In genomic region chr10:44933451-44933850, GRCh38 we compare ENCODE assay signal across 11 cellular contexts. TPM values are rescaled to one million over a fixed set of nuclear protein-coding genes. Genes with fewer than 3 reads are reported as not detected.
DNase-seq lines count a peak whose midpoint lies in the region; ATAC-seq and TF ChIP-seq lines count a peak whose summit lies in the region.
"Had no signal": no experiment of that assay in that cellular context is flagged by ENCODE, and none has a peak within 500 bp of the region (broad histone marks: within the 10 kb centered on the region; RNA-seq: fewer than 3 reads in every experiment).

No MANE protein-coding gene starts in this region.

- H2BK15ac ChIP-seq in neuronal stem cell (ENCODE audit: low read length), result peak overlapping the region; percentile 23

- no peak overlapping the region for H3K14ac ChIP-seq in neuronal stem cell (ENCODE audit: low read length)

- TF ChIP-seq CTCF in body of pancreas (IDR thresholded peaks at IDR 0.05) (no peak), stomach (IDR thresholded peaks at IDR 0.05) (no peak)

- H3K27ac ChIP-seq in body of pancreas, result peak overlapping the region in 3 of 4 donors; percentile 41 to 81 (median 81)
- H3K27ac ChIP-seq in neuronal stem cell (replicated peaks; ENCODE audit: low read length), result no peak overlapping the region
- H3K27ac ChIP-seq in stomach, result no peak overlapping the region

- DNase-seq in cardiac septum (ENCODE audit: low spot score) (peak; percentile 68), Right ventricle myocardium inferior (ENCODE audit: missing footprints) (no peak), body of pancreas (no peak), neuronal stem cell (ENCODE audit: low spot score) (no peak), ureter (ENCODE audit: low spot score) (peak; percentile 32), stomach (no peak), AG08395 (ENCODE audit: low spot score) (no peak), SHP77 treated with DMSO at 0.1 percent for 48 hours (lab: John Stamatoyannopoulos, UW) (no peak)
- DNase-seq: NCI-H2227 treated with DMSO at 0.1 percent for 48 hours had no signal

- 85 to 100% methylated on average over 1 to 4 of the region's 4 CpGs for WGBS in body of pancreas, 2 donors
- WGBS in neuronal stem cell (ENCODE audit: extremely low coverage in 2 of 2, insufficient read length in 2 of 2, insufficient replicate concordance in 1 of 2), 2 donors, result no CpG with 5 or more reads among the region's 4 CpGs
- WGBS in stomach, 5 donors, result 84 to 90% (median 86%) methylated on average over 3 to 4 of the region's 4 CpGs

- H3K27me3 ChIP-seq in body of pancreas (no peaks in the 10 kb centered on the region), neuronal stem cell (ENCODE audit: control insufficient read depth in 3 of 3, insufficient read depth in 3 of 3, low read depth in 1 of 3, low read length in 3 of 3) (peaks cover 0 to 5% (median 0%) of the 10 kb centered on the region in 3 experiments), stomach (no peaks in the 10 kb centered on the region)

- ATAC-seq in Right ventricle myocardium inferior, result no peak
- ATAC-seq in body of pancreas, result no peak

- no peak overlapping the region for H2BK12ac ChIP-seq in neuronal stem cell (ENCODE audit: low read length)

- H3K9me3 ChIP-seq in body of pancreas, result no peaks in the 10 kb centered on the region
- no peaks in the 10 kb centered on the region for H3K9me3 ChIP-seq in neuronal stem cell (replicated peaks in 1 of 2; ENCODE audit: control insufficient read depth in 2 of 2, insufficient read depth in 1 of 2, low read depth in 1 of 2, low read length in 2 of 2)
- no peaks in the 10 kb centered on the region for H3K9me3 ChIP-seq in stomach
- H3K9me3 ChIP-seq: Caco-2 had no signal

- H3K36me3 ChIP-seq in body of pancreas (replicated peaks in 1 of 2; ENCODE audit: insufficient read depth in 1 of 2, low read depth in 2 of 2) (no peaks in the 10 kb centered on the region), neuronal stem cell (replicated peaks in 1 of 2; ENCODE audit: control insufficient read depth in 2 of 2, insufficient read depth in 2 of 2, low read length in 2 of 2) (no peaks in the 10 kb centered on the region), stomach (no peaks in the 10 kb centered on the region)

- peak overlapping the region; percentile 36 for H2AK5ac ChIP-seq in neuronal stem cell (ENCODE audit: low read depth, low read length)

- no peak overlapping the region for H3K4me2 ChIP-seq in neuronal stem cell (ENCODE audit: insufficient read depth, low read length, poor library complexity, severe bottlenecking)

- H3K9ac ChIP-seq in neuronal stem cell (ENCODE audit: low read depth, low read length, poor library complexity), result no peak overlapping the region

- H3K79me1 ChIP-seq in neuronal stem cell (ENCODE audit: low read depth, low read length), result no peaks in the 10 kb centered on the region

- TF ChIP-seq EP300 in stomach (IDR thresholded peaks at IDR 0.05), result no peak

- H2AFZ ChIP-seq in neuronal stem cell (ENCODE audit: low read length), result no peak overlapping the region

- no peak overlapping the region for H4K8ac ChIP-seq in neuronal stem cell (ENCODE audit: low read depth, low read length)

- H2BK120ac ChIP-seq in neuronal stem cell (ENCODE audit: low read depth, low read length), result no peak overlapping the region

- intact Hi-C loops in cardiac septum (cut with DNase I), result loop anchor here (5.0 kb wide), 1 partner anchor 59 kb away; no protein-coding TSS in a partner anchor
- intact Hi-C loops in Right ventricle myocardium inferior (cut with DNase I), result no loop called here
- intact Hi-C loops in body of pancreas (cut with DNase I), result loop anchor here (5.0 kb wide), 1 partner anchor 39 kb away; no protein-coding TSS in a partner anchor
- intact Hi-C loops in stomach (cut with DNase I; ENCODE audit: low total_unique reads), result loop anchor here (5.0 kb wide), 1 partner anchor 34 kb away; no protein-coding TSS in a partner anchor

- H3K23ac ChIP-seq in neuronal stem cell (ENCODE audit: low read depth, low read length, poor library complexity), result no peak overlapping the region

- H3K4me3 ChIP-seq in body of pancreas, result no peak overlapping the region
- peak overlapping the region in 1 of 2 donors; percentile 15 for H3K4me3 ChIP-seq in neuronal stem cell (ENCODE audit: low read length in 2 of 2)
- H3K4me3 ChIP-seq in stomach, result no peak overlapping the region

- peaks cover 45% of the 10 kb centered on the region for H3K4me1 ChIP-seq in body of pancreas
- H3K4me1 ChIP-seq in neuronal stem cell (ENCODE audit: control insufficient read depth in 2 of 2, insufficient read depth in 1 of 2, low read depth in 1 of 2, low read length in 2 of 2), result peaks cover 0 to 2% of the 10 kb centered on the region in 2 donors
- H3K4me1 ChIP-seq in stomach, result peaks cover 11 to 29% (median 19%) of the 10 kb centered on the region in 4 donors

- TF ChIP-seq POLR2A in body of pancreas (IDR thresholded peaks at IDR 0.05) (no peak), stomach (IDR thresholded peaks at IDR 0.05) (no peak)

- no peak overlapping the region for H4K91ac ChIP-seq in neuronal stem cell (ENCODE audit: low read depth, low read length, poor library complexity)

- H3K4ac ChIP-seq in neuronal stem cell (ENCODE audit: low read length), result no peak overlapping the region

- H2BK5ac ChIP-seq in neuronal stem cell (ENCODE audit: low read length), result no peak overlapping the region

- no peak overlapping the region for H3K18ac ChIP-seq in neuronal stem cell (ENCODE audit: low read length)

RNA-seq across cellular contexts. Expression of gene TMEM72, which starts 22.3 kb away (rescaled TPM):
- total RNA-seq in cardiac septum, result not detected
- not detected for total RNA-seq in Right ventricle myocardium inferior
- 10 to 100 TPM in 1 of 2 donors, 1 to 10 TPM in 1; 4.7 to 10.2 TPM for total RNA-seq in body of pancreas
- not detected for polyA plus RNA-seq in neuronal stem cell (2013, experiment 1 of 2)
- 0.03 TPM for polyA plus RNA-seq in neuronal stem cell (2013, experiment 2 of 2)
- not detected for total RNA-seq in ureter
- total RNA-seq in stomach, result 10 to 100 TPM in 1 of 5 donors, 1 to 10 TPM in 1, not detected in 3; 1.3 to 30.4 TPM
- under 1 TPM in 1 of 3 donors, not detected in 2; 0.13 TPM for polyA plus RNA-seq in stomach
- total RNA-seq: Caco-2, H7 had no signal

RNA-seq across cellular contexts. Expression of gene RASSF4, which starts 26.2 kb away (rescaled TPM):
- total RNA-seq in cardiac septum (47.5 TPM), Right ventricle myocardium inferior (91.5 TPM), body of pancreas (10 to 100 TPM; 44.5 to 50.8 TPM), ureter (22.7 TPM), stomach (10 to 100 TPM in 4 of 5 donors, 1 to 10 TPM in 1; 7.8 to 74.5 (median 22.7) TPM)
- polyA plus RNA-seq in neuronal stem cell (2013, experiment 1 of 2), result 13.0 TPM
- polyA plus RNA-seq in neuronal stem cell (2013, experiment 2 of 2), result 13.1 TPM
- 10 to 100 TPM in 2 of 3 donors, 1 to 10 TPM in 1; 7.8 to 13.7 (median 10.4) TPM for polyA plus RNA-seq in stomach

RNA-seq across cellular contexts. Expression of gene DEPP1, which starts 45.2 kb away (rescaled TPM):
- total RNA-seq in cardiac septum (45.5 TPM), Right ventricle myocardium inferior (33.0 TPM), body of pancreas (100 to 1,000 TPM; 226 to 230 TPM), ureter (62.7 TPM), stomach (10 to 100 TPM in 4 of 5 donors, 1 to 10 TPM in 1; 9.8 to 72.9 (median 29.0) TPM)
- polyA plus RNA-seq in neuronal stem cell (2013, experiment 1 of 2), result 0.22 TPM
- 0.26 TPM for polyA plus RNA-seq in neuronal stem cell (2013, experiment 2 of 2)
- 10 to 100 TPM; 24.4 to 65.1 (median 42.0) TPM for polyA plus RNA-seq in stomach

Comparison
In these comparisons a context has a peak if more than half of its experiments do, and no peak if none do; other contexts are left out.
1. DNase-seq: peak in cardiac septum (single experiment) and ureter (single experiment); none in Right ventricle myocardium inferior (single experiment), body of pancreas (0 of 4), neuronal stem cell (single experiment), stomach (single experiment), AG08395 (single experiment) and SHP77 treated with DMSO at 0.1 percent for 48 hours (single experiment).
2. H3K27ac ChIP-seq: peak in body of pancreas (3 of 4); none in neuronal stem cell (single experiment) and stomach (0 of 5).